In the genomic region with DNA sequence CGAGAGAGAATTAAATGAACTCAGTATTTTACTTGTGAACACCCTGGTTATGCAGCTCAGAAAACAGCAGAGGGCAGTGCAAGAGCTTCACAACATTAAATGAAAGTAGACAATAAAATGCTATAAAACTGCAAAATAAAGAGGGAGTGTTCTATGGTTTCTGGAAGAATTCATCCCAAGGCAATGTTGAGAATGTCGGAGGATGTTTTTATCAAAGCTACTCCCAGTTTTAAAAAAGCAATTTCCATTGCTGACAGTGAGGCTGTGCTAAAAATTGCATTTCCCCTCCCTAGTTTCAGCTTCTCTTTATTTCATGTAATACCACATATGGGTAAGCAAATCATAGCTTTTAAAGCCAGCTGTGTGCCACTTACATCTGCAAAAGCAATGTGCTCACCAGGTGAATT, we compare ENCODE assay signal across 8 cellular contexts.
A peak's percentile ranks its signal among the peaks of the same experiment; 100 is the strongest.
DNase-seq lines count a peak whose midpoint lies in the region; ATAC-seq and TF ChIP-seq lines count a peak whose summit lies in the region.

No MANE protein-coding gene starts in this region.

- H3K4me3 ChIP-seq in PC-3 (ENCODE audit: low read length) (no peak overlapping the region), fibroblast of the aortic adventitia (ENCODE audit: low read depth, low read length) (no peak overlapping the region), tibial nerve (no peak overlapping the region)

- no peak overlapping the region; the same call in 1 of the 2 replicates for H2AFZ ChIP-seq in PC-3 (ENCODE audit: low read length)

- 17 to 24% methylated on average over 2 of the region's 2 CpGs for WGBS in tibial nerve, 2 donors

- H3K4me2 ChIP-seq in PC-3 (ENCODE audit: low read length), result peak overlapping the region; percentile 42

- no peaks in the 10 kb centered on the region for H3F3A ChIP-seq in PC-3 (ENCODE audit: low read length, unreplicated experiment)

- H3K9me2 ChIP-seq in PC-3 (replicated peaks; ENCODE audit: low read length), result no peaks in the 10 kb centered on the region

- H3K79me2 ChIP-seq in PC-3 (ENCODE audit: low read length), result no peaks in the 10 kb centered on the region

- peak; percentile 77 for ATAC-seq in PC-3
- ATAC-seq in GM19467 (IDR thresholded peaks at IDR 0.05; ENCODE audit: unreplicated experiment), result no peak

- H3K27ac ChIP-seq in PC-3 (ENCODE audit: low read length) (peak overlapping the region; percentile 1; the same call in 1 of the 2 replicates), tibial nerve (no peak overlapping the region)

- intact Hi-C loops in PC-3 (cut with micrococcal nuclease), result loop anchor here (1.0 to 10.0 kb wide), 11 partner anchors 49 to 1009 kb away; partner anchors contain the start of gene CTSC

- BruUV-seq in PC-3 (replicated peaks; lab: Mats Ljungman, UMichigan), result no TSS peak

- TF ChIP-seq EP300 in tibial nerve (IDR thresholded peaks at IDR 0.05), result no peak

- TF ChIP-seq POLR2A in tibial nerve (IDR thresholded peaks at IDR 0.05), result no peak

- H3K27me3 ChIP-seq in PC-3 (ENCODE audit: low read length) (no peaks in the 10 kb centered on the region), tibial nerve (no peaks in the 10 kb centered on the region)

- H4K20me1 ChIP-seq in PC-3 (ENCODE audit: low read length), result no peaks in the 10 kb centered on the region

- peak; percentile 2 for DNase-seq in activated CD4-positive, alpha-beta T cell treated with anti-CD3 and anti-CD28 coated beads for 48 hours
- DNase-seq in activated CD4-positive, alpha-beta T cell treated with anti-CD3 and anti-CD28 coated beads for 4 hours, result no peak
- DNase-seq in PC-3 (peak; percentile 75), fibroblast of the aortic adventitia (ENCODE audit: low read depth) (peak; percentile 66), tibial nerve (ENCODE audit: low spot score in 2 of 2) (peak in 1 of 2 donors; percentile 11), ecto neural progenitor cell (ENCODE audit: low spot score) (no peak), T1000 (lab: John Stamatoyannopoulos, UW) (no peak)

- H3K36me3 ChIP-seq in PC-3 (ENCODE audit: low read depth, low read length) (no peaks in the 10 kb centered on the region), tibial nerve (no peaks in the 10 kb centered on the region)

- CTCF ChIA-PET in PC-3 (lab: Charles Lee), result interaction anchor here (0.5 to 2.0 kb wide), 17 partner anchors 19 to 1008 kb away, joined by 3 to 18 read pairs (median 5); no protein-coding TSS in a partner anchor

- H3K4me1 ChIP-seq in PC-3 (ENCODE audit: insufficient read depth, low read length) (peaks cover 13% of the 10 kb centered on the region), tibial nerve (peaks cover 0 to 7% (median 0%) of the 10 kb centered on the region in 4 donors)

- peak; percentile 90 for TF ChIP-seq CTCF in PC-3 (conservative IDR thresholded peaks at IDR 0.05; ENCODE audit: low read depth, low read length)
- peak; percentile 56 for TF ChIP-seq CTCF in fibroblast of the aortic adventitia (IDR thresholded peaks at IDR 0.05; ENCODE audit: insufficient read depth, low read length)
- peak; percentile 14 to 48 (median 16) for TF ChIP-seq CTCF in tibial nerve (IDR thresholded peaks at IDR 0.05)

- H3K9me3 ChIP-seq in PC-3 (ENCODE audit: low read length) (no peaks in the 10 kb centered on the region), tibial nerve (no peaks in the 10 kb centered on the region)

- peak overlapping the region; percentile 14; the same call in 1 of the 2 replicates for H3K9ac ChIP-seq in PC-3 (ENCODE audit: low read length)

- POLR2A ChIA-PET in PC-3 (lab: Charles Lee; ENCODE audit: unreplicated experiment), result no interaction called here

Comparison
In these comparisons a context has a peak if more than half of its experiments do, and no peak if none do; other contexts are left out.
1. DNase-seq: peak in activated CD4-positive, alpha-beta T cell treated with anti-CD3 and anti-CD28 coated beads for 48 hours (single experiment), PC-3 (single experiment) and fibroblast of the aortic adventitia (single experiment); none in activated CD4-positive, alpha-beta T cell treated with anti-CD3 and anti-CD28 coated beads for 4 hours (0 of 2), ecto neural progenitor cell (single experiment) and T1000 (single experiment).
2. CTCF ChIP-seq: peak in every context shown above with its lines; median percentile 90 in PC-3; 56 in fibroblast of the aortic adventitia; 16 in tibial nerve.